Comparison of ENCODE assay signal across 9 cellular contexts in the genomic region with DNA sequence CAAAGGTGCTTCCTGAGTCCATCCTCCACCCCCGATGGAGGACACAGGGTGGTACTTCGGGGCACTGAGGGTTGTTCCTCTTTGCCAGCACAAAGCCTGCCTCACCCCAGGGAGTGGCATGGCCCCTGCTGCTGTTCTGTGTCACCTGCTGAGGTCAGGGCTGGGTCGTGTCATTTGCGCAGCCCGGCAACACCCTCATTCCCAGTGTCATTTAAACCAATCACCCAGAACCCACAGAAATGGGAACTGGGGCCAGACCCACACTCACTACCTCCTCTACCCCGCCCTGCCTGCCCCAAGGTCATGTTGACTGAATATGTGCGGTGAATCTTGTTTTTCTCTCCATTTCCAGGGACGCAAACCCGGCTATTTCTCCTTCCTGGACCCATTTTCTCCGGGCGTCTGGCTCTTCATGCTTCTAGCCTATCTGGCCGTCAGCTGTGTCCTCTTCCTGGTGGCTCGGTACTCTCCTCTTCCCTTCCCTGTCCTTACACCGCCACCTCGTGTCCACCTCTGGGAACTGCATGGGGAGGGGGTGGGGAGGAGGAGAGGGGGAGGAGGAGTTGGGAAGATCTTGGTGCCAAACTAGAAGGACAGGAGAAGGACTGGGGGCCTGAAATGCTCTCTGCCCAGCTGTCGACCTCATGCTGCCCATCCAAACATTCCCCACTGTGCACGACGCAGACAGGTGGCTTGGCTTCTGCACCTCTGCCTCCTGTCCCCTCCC.
DNase-seq lines count a peak whose midpoint lies in the region; ATAC-seq and TF ChIP-seq lines count a peak whose summit lies in the region.
"Had no signal": no experiment of that assay in that cellular context is flagged by ENCODE, and none has a peak within 500 bp of the region (broad histone marks: within the 10 kb centered on the region; RNA-seq: fewer than 3 reads in every experiment).

No MANE protein-coding gene starts in this region.

- TF ChIP-seq EP300 in suprapubic skin (IDR thresholded peaks at IDR 0.05), result no peak

- H3K27ac ChIP-seq in suprapubic skin, result no peak overlapping the region
- H3K27ac ChIP-seq: skin epidermis had no signal

- DNase-seq in LNCaP clone FGC (ENCODE audit: low read depth), result peak; percentile 59
- peak; percentile 65 for DNase-seq in RPMI8226
- peak; percentile 27 for DNase-seq in activated gamma-delta T cell treated with anti-CD3 and anti-CD28 coated beads, Interleukin-2, amount 50 U/mL, for 16 hours (ENCODE audit: low read depth)
- DNase-seq in fibroblast of villous mesenchyme (ENCODE audit: low read depth), result peak; percentile 65
- peak; percentile 78 for DNase-seq in occipital lobe (lab: John Stamatoyannopoulos, UW)
- no peak for DNase-seq in suprapubic skin (ENCODE audit: low spot score in 2 of 2)

- WGBS in suprapubic skin, result 6% methylated on average over 15 of the region's 18 CpGs

- H3K9me3 ChIP-seq in suprapubic skin, result no peaks in the 10 kb centered on the region

- no peak for TF ChIP-seq POLR2A in suprapubic skin (IDR thresholded peaks at IDR 0.05)

- no peak for ATAC-seq in GM21526 (IDR thresholded peaks at IDR 0.05; ENCODE audit: low FRiP score, unreplicated experiment)

- peak; percentile 87 for TF ChIP-seq CTCF in GM12875 (IDR thresholded peaks at IDR 0.05; ENCODE audit: borderline replicate concordance, insufficient read depth, low read depth, low read length)
- peak; percentile 95 for TF ChIP-seq CTCF in LNCaP clone FGC (IDR thresholded peaks at IDR 0.05; ENCODE audit: control insufficient read depth, extremely low read depth, insufficient read depth)
- TF ChIP-seq CTCF in fibroblast of villous mesenchyme (IDR thresholded peaks at IDR 0.05; ENCODE audit: insufficient read depth, low read depth, low read length), result peak; percentile 80
- TF ChIP-seq CTCF in suprapubic skin (IDR thresholded peaks at IDR 0.05), result peak; percentile 42 to 85

- H3K27me3 ChIP-seq in suprapubic skin, result peaks cover 11% of the 10 kb centered on the region

- H3K36me3 ChIP-seq in suprapubic skin, result no peaks in the 10 kb centered on the region

- H3K4me3 ChIP-seq in GM12875 (ENCODE audit: low read depth, low read length) (no peak overlapping the region), LNCaP clone FGC (ENCODE audit: low read depth, low read length) (no peak overlapping the region), fibroblast of villous mesenchyme (ENCODE audit: low read depth, low read length) (no peak overlapping the region), suprapubic skin (peak overlapping the region; percentile 20)

- H3K4me1 ChIP-seq in suprapubic skin, result peaks cover 4% of the 10 kb centered on the region

Comparison
In these comparisons a context has a peak if more than half of its experiments do, and no peak if none do; other contexts are left out.
1. DNase-seq: peak in LNCaP clone FGC (single experiment), RPMI8226 (single experiment), activated gamma-delta T cell treated with anti-CD3 and anti-CD28 coated beads, Interleukin-2, amount 50 U/mL, for 16 hours (single experiment), fibroblast of villous mesenchyme (single experiment) and occipital lobe (single experiment); none in suprapubic skin (0 of 2).
2. Peak in every context shown above with its lines, with median percentiles within 50 percentile points of each other: CTCF ChIP-seq.